In the genomic region with DNA sequence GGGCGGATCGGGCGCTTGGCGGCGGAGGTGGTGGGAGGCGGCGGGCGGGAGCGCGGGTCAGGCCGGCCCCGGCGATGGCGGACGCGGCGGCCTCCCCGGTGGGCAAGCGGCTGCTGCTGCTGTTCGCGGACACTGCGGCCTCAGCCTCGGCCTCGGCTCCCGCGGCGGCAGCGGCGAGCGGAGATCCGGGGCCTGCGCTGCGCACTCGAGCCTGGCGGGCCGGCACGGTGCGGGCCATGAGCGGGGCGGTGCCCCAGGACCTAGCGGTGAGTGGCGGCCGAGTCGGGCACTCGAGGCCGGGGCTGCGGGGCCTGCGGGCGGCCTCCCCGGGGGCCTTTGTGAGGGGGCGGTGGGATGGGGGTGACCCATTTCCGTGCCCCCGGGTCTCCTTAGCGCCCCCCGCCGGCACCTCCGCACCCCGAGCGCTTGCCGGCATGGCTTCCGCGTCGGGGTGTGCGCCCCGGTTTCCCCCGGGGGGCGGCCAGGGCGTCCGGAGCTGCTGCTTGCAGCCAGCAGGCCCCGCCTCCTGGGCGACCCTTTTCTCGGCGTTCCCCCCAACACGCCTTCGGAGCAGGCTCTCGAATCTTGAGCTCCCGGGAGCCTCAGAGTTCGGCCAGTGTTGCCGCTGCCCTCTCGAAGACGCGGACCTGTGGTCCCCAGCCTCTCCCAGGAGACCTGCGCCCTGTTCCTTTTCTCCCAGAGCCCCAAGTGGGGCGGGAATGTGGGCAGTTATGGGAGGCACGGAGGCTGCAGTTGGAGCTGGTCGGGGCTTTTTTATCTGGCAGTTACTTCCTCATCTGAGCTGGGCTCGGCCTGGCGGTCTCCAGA, we compare ENCODE assay signal across 2 cellular contexts.
A peak's percentile ranks its signal among the peaks of the same experiment; 100 is the strongest.
TF ChIP-seq lines count a peak whose summit lies in the region.

No MANE protein-coding gene starts in this region.

TF ChIP-seq in HEK293, 187 proteins besides CTCF, POLR2A, EP300 and RAD21 (continued from another document and continues in another):
- TF ChIP-seq, protein P1, sequence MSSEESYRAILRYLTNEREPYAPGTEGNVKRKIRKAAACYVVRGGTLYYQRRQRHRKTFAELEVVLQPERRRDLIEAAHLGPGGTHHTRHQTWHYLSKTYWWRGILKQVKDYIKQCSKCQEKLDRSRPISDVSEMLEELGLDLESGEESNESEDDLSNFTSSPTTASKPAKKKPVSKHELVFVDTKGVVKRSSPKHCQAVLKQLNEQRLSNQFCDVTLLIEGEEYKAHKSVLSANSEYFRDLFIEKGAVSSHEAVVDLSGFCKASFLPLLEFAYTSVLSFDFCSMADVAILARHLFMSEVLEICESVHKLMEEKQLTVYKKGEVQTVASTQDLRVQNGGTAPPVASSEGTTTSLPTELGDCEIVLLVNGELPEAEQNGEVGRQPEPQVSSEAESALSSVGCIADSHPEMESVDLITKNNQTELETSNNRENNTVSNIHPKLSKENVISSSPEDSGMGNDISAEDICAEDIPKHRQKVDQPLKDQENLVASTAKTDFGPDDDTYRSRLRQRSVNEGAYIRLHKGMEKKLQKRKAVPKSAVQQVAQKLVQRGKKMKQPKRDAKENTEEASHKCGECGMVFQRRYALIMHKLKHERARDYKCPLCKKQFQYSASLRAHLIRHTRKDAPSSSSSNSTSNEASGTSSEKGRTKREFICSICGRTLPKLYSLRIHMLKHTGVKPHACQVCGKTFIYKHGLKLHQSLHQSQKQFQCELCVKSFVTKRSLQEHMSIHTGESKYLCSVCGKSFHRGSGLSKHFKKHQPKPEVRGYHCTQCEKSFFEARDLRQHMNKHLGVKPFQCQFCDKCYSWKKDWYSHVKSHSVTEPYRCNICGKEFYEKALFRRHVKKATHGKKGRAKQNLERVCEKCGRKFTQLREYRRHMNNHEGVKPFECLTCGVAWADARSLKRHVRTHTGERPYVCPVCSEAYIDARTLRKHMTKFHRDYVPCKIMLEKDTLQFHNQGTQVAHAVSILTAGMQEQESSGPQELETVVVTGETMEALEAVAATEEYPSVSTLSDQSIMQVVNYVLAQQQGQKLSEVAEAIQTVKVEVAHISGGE (tag by site-specific recombination; conservative IDR thresholded peaks at IDR 0.05; ENCODE audit: low read depth): peak; percentile 41; the same call in 1 of the 2 replicates
- TF ChIP-seq ZBTB20 (tag by site-specific recombination; IDR thresholded peaks at IDR 0.05) (peak; percentile 67; the same call in 1 of the 2 replicates), ZNF629 (tag by site-specific recombination; IDR thresholded peaks at IDR 0.05) (0 out of 2 replicates have a peak, but pooled peaks have one; percentile 13), SCRT2 (tag by site-specific recombination; IDR thresholded peaks at IDR 0.05) (0 out of 2 replicates have a peak, but pooled peaks have one; percentile 13), ZNF174 (tag by site-specific recombination; IDR thresholded peaks at IDR 0.05) (no peak), ZNF76 (tag by site-specific recombination; IDR thresholded peaks at IDR 0.05; ENCODE audit: borderline replicate concordance, low read depth) (peak; percentile 95), KLF16 (tag by site-specific recombination; IDR thresholded peaks at IDR 0.05) (0 out of 2 replicates have a peak, but pooled peaks have one; percentile 65), ZNF37A (tag by site-specific recombination; IDR thresholded peaks at IDR 0.05) (0 out of 2 replicates have a peak, but pooled peaks have one; percentile 36), GLIS1 (tag by site-specific recombination; IDR thresholded peaks at IDR 0.05) (peak; percentile 34), ZBTB48 (tag by site-specific recombination; IDR thresholded peaks at IDR 0.05) (peak; percentile 39; the same call in 1 of the 2 replicates), YY1 (tag by site-specific recombination; IDR thresholded peaks at IDR 0.05) (peak; percentile 39; the same call in 1 of the 2 replicates), WT1 (tag by site-specific recombination; IDR thresholded peaks at IDR 0.05) (no peak), ZFP37 (tag by site-specific recombination; IDR thresholded peaks at IDR 0.05) (peak; percentile 36; the same call in 1 of the 2 replicates), ZSCAN16 (tag by site-specific recombination; IDR thresholded peaks at IDR 0.05) (no peak), ZEB2 (tag by site-specific recombination; IDR thresholded peaks at IDR 0.05) (peak; percentile 78), GLI4 (tag by site-specific recombination; IDR thresholded peaks at IDR 0.05) (0 out of 2 replicates have a peak, but pooled peaks have one; percentile 62), ZNF341 (tag by site-specific recombination; IDR thresholded peaks at IDR 0.05; ENCODE audit: low read depth) (peak; percentile 64), ZNF24 (tag by site-specific recombination; IDR thresholded peaks at IDR 0.05) (0 out of 2 replicates have a peak, but pooled peaks have one; percentile 29), ZNF324 (tag by site-specific recombination; IDR thresholded peaks at IDR 0.05) (0 out of 2 replicates have a peak, but pooled peaks have one; percentile 14)
- TF ChIP-seq, protein P2, sequence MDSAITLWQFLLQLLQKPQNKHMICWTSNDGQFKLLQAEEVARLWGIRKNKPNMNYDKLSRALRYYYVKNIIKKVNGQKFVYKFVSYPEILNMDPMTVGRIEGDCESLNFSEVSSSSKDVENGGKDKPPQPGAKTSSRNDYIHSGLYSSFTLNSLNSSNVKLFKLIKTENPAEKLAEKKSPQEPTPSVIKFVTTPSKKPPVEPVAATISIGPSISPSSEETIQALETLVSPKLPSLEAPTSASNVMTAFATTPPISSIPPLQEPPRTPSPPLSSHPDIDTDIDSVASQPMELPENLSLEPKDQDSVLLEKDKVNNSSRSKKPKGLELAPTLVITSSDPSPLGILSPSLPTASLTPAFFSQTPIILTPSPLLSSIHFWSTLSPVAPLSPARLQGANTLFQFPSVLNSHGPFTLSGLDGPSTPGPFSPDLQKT (IDR thresholded peaks at IDR 0.05; ENCODE audit: borderline replicate concordance, low read depth, low read length): no peak
- TF ChIP-seq, protein P3, sequence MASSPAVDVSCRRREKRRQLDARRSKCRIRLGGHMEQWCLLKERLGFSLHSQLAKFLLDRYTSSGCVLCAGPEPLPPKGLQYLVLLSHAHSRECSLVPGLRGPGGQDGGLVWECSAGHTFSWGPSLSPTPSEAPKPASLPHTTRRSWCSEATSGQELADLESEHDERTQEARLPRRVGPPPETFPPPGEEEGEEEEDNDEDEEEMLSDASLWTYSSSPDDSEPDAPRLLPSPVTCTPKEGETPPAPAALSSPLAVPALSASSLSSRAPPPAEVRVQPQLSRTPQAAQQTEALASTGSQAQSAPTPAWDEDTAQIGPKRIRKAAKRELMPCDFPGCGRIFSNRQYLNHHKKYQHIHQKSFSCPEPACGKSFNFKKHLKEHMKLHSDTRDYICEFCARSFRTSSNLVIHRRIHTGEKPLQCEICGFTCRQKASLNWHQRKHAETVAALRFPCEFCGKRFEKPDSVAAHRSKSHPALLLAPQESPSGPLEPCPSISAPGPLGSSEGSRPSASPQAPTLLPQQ (tag by site-specific recombination; IDR thresholded peaks at IDR 0.05): peak; percentile 63; the same call in 1 of the 2 replicates
- TF ChIP-seq, protein P4, sequence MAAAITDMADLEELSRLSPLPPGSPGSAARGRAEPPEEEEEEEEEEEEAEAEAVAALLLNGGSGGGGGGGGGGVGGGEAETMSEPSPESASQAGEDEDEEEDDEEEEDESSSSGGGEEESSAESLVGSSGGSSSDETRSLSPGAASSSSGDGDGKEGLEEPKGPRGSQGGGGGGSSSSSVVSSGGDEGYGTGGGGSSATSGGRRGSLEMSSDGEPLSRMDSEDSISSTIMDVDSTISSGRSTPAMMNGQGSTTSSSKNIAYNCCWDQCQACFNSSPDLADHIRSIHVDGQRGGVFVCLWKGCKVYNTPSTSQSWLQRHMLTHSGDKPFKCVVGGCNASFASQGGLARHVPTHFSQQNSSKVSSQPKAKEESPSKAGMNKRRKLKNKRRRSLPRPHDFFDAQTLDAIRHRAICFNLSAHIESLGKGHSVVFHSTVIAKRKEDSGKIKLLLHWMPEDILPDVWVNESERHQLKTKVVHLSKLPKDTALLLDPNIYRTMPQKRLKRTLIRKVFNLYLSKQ (tag by site-specific recombination; IDR thresholded peaks at IDR 0.05; ENCODE audit: borderline replicate concordance): no peak

TF ChIP-seq in HepG2, 621 proteins besides CTCF, POLR2A, EP300 and RAD21 (continued from another document and continues in another):
- no peak for TF ChIP-seq NFRKB (IDR thresholded peaks at IDR 0.05)
- no peak for TF ChIP-seq TOE1 (CRISPR knock-in tag; IDR thresholded peaks at IDR 0.05)
- TF ChIP-seq, protein P5, sequence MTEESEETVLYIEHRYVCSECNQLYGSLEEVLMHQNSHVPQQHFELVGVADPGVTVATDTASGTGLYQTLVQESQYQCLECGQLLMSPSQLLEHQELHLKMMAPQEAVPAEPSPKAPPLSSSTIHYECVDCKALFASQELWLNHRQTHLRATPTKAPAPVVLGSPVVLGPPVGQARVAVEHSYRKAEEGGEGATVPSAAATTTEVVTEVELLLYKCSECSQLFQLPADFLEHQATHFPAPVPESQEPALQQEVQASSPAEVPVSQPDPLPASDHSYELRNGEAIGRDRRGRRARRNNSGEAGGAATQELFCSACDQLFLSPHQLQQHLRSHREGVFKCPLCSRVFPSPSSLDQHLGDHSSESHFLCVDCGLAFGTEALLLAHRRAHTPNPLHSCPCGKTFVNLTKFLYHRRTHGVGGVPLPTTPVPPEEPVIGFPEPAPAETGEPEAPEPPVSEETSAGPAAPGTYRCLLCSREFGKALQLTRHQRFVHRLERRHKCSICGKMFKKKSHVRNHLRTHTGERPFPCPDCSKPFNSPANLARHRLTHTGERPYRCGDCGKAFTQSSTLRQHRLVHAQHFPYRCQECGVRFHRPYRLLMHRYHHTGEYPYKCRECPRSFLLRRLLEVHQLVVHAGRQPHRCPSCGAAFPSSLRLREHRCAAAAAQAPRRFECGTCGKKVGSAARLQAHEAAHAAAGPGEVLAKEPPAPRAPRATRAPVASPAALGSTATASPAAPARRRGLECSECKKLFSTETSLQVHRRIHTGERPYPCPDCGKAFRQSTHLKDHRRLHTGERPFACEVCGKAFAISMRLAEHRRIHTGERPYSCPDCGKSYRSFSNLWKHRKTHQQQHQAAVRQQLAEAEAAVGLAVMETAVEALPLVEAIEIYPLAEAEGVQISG (CRISPR knock-in tag; IDR thresholded peaks at IDR 0.05): peak; percentile 73
- no peak for TF ChIP-seq CBX1 (IDR thresholded peaks at IDR 0.05; ENCODE audit: low read depth)
- TF ChIP-seq SP2 (CRISPR knock-in tag; IDR thresholded peaks at IDR 0.05): no peak
- TF ChIP-seq ZNF546 (CRISPR knock-in tag; conservative IDR thresholded peaks at IDR 0.05): no peak
- TF ChIP-seq, protein P6, sequence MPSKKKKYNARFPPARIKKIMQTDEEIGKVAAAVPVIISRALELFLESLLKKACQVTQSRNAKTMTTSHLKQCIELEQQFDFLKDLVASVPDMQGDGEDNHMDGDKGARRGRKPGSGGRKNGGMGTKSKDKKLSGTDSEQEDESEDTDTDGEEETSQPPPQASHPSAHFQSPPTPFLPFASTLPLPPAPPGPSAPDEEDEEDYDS (CRISPR knock-in tag; IDR thresholded peaks at IDR 0.05): no peak
- TF ChIP-seq KAT8 (CRISPR knock-in tag; IDR thresholded peaks at IDR 0.05): no peak
- TF ChIP-seq MIXL1 (CRISPR knock-in tag; IDR thresholded peaks at IDR 0.05): no peak
- no peak for TF ChIP-seq ZSCAN9 (CRISPR knock-in tag; IDR thresholded peaks at IDR 0.05; ENCODE audit: borderline replicate concordance)
- TF ChIP-seq, protein P7, sequence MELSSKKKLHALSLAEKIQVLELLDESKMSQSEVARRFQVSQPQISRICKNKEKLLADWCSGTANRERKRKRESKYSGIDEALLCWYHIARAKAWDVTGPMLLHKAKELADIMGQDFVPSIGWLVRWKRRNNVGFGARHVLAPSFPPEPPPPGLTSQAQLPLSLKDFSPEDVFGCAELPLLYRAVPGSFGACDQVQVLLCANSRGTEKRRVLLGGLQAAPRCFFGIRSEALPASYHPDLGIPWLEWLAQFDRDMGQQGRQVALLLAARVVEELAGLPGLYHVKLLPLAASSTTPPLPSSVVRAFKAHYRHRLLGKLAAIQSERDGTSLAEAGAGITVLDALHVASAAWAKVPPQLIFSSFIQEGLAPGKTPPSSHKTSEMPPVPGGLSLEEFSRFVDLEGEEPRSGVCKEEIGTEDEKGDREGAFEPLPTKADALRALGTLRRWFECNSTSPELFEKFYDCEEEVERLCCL (CRISPR knock-in tag; IDR thresholded peaks at IDR 0.05; ENCODE audit: borderline replicate concordance): no peak
- no peak for TF ChIP-seq NPAS2 (CRISPR knock-in tag; IDR thresholded peaks at IDR 0.05; ENCODE audit: borderline replicate concordance)
- no peak for TF ChIP-seq PAF1 (CRISPR knock-in tag; IDR thresholded peaks at IDR 0.05)
- no peak for TF ChIP-seq CREM (IDR thresholded peaks at IDR 0.05)
- TF ChIP-seq CREM (CRISPR knock-in tag; IDR thresholded peaks at IDR 0.05): no peak
- TF ChIP-seq, protein P8, sequence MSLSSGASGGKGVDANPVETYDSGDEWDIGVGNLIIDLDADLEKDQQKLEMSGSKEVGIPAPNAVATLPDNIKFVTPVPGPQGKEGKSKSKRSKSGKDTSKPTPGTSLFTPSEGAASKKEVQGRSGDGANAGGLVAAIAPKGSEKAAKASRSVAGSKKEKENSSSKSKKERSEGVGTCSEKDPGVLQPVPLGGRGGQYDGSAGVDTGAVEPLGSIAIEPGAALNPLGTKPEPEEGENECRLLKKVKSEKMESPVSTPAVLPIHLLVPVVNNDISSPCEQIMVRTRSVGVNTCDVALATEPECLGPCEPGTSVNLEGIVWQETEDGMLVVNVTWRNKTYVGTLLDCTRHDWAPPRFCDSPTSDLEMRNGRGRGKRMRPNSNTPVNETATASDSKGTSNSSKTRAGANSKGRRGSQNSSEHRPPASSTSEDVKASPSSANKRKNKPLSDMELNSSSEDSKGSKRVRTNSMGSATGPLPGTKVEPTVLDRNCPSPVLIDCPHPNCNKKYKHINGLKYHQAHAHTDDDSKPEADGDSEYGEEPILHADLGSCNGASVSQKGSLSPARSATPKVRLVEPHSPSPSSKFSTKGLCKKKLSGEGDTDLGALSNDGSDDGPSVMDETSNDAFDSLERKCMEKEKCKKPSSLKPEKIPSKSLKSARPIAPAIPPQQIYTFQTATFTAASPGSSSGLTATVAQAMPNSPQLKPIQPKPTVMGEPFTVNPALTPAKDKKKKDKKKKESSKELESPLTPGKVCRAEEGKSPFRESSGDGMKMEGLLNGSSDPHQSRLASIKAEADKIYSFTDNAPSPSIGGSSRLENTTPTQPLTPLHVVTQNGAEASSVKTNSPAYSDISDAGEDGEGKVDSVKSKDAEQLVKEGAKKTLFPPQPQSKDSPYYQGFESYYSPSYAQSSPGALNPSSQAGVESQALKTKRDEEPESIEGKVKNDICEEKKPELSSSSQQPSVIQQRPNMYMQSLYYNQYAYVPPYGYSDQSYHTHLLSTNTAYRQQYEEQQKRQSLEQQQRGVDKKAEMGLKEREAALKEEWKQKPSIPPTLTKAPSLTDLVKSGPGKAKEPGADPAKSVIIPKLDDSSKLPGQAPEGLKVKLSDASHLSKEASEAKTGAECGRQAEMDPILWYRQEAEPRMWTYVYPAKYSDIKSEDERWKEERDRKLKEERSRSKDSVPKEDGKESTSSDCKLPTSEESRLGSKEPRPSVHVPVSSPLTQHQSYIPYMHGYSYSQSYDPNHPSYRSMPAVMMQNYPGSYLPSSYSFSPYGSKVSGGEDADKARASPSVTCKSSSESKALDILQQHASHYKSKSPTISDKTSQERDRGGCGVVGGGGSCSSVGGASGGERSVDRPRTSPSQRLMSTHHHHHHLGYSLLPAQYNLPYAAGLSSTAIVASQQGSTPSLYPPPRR (CRISPR knock-in tag; IDR thresholded peaks at IDR 0.05; ENCODE audit: borderline replicate concordance): no peak
